In the genomic region with DNA sequence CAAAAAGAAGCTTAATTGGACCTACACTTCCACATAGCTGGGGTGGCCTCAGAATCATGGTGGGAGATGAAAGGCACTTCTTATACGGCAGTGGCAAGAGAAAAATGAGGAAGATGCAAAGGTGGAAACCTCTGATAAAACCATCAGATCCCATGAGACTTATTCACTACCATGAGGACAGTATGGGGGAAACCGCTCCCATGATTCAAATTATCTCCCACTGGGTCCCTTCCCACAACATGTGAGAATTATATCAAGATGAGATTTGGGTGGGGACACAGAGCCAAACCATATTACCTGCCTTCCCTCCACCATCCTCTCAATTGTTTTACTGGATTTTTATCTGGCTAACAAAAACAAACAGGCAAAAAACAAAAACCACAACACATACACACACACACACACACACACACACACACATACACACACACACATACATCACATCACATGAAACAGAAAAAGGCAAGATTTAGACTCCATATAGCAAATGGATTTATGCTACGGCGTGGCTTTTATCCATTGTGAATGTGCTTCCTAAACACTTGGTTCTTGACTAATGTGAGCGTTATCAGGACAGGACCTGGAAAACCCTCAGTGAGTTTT, we compare ENCODE assay signal across 23 cellular contexts.
"Had no signal": no experiment of that assay in that cellular context is flagged by ENCODE, and none has a peak within 500 bp of the region (broad histone marks: within the 10 kb centered on the region; RNA-seq: fewer than 3 reads in every experiment).

No MANE protein-coding gene starts in this region.

- ATAC-seq: esophagus mucosa; heart left ventricle; left ventricle myocardium superior; psoas muscle; right lobe of liver; stimulated activated effector memory CD8-positive, alpha-beta T cell treated with anti-CD3 and anti-CD28 coated beads, Interleukin-12 subunit alpha, Interleukin-12 subunit beta, amount 100 ng/mL, for 72 hours; stimulated activated naive CD8-positive, alpha-beta T cell treated with anti-CD3 and anti-CD28 coated beads, Interleukin-15, Interleukin-2, amounts not matched to agents 100 U/mL and 50 U/mL, for 24 hours had no signal

- H3K27me3 Mint-ChIP-seq: naive B cell had no signal

- H3K36me3 Mint-ChIP-seq: naive B cell; stimulated activated effector memory CD8-positive, alpha-beta T cell treated with anti-CD3 and anti-CD28 coated beads, Interleukin-12 subunit alpha, Interleukin-12 subunit beta, amount 100 ng/mL, for 72 hours had no signal

- H3K27ac Mint-ChIP-seq: nephron progenitor cell; stimulated activated effector memory CD8-positive, alpha-beta T cell treated with anti-CD3 and anti-CD28 coated beads, Interleukin-12 subunit alpha, Interleukin-12 subunit beta, amount 100 ng/mL, for 72 hours had no signal

- FAIRE-seq: frontal cortex had no signal

- H3K9ac ChIP-seq: parathyroid adenoma had no signal

- H3K9me3 Mint-ChIP-seq: nephron progenitor cell; stimulated activated effector memory CD8-positive, alpha-beta T cell treated with anti-CD3 and anti-CD28 coated beads, Interleukin-12 subunit alpha, Interleukin-12 subunit beta, amount 100 ng/mL, for 72 hours had no signal

- H3K4me3 ChIP-seq: dorsolateral prefrontal cortex, heart left ventricle, lung, psoas muscle, right lobe of liver, tibial artery, upper lobe of left lung, vagina had no signal

- H3K27ac ChIP-seq: dorsolateral prefrontal cortex, parathyroid adenoma, psoas muscle, tibial artery, upper lobe of left lung, vagina had no signal

- H3K9me3 ChIP-seq: heart left ventricle, psoas muscle, right lobe of liver, tibial artery, upper lobe of left lung, vagina had no signal

- H3K4me1 ChIP-seq: psoas muscle, tibial artery had no signal

- H3K36me3 ChIP-seq: heart left ventricle, right lobe of liver, tibial artery, upper lobe of left lung, vagina had no signal

- H3K27me3 ChIP-seq: heart left ventricle, right lobe of liver, tibial artery, upper lobe of left lung, vagina had no signal

- H3K4me3 Mint-ChIP-seq: naive B cell; nephron progenitor cell; stimulated activated effector memory CD8-positive, alpha-beta T cell treated with anti-CD3 and anti-CD28 coated beads, Interleukin-12 subunit alpha, Interleukin-12 subunit beta, amount 100 ng/mL, for 72 hours had no signal

- DNase-seq: dorsolateral prefrontal cortex; effector CD8-positive, alpha-beta T cell; heart left ventricle; hippocampal formation; left colon; left ventricle myocardium superior; mesendoderm; naive B cell; nephron progenitor cell; psoas muscle; retina; right lobe of liver; stimulated activated CD4-positive, alpha-beta T cell treated with anti-CD3 and anti-CD28 coated beads, Interleukin-4, amount 100 ng/mL, for 1 hour; stimulated activated CD8-positive, alpha-beta memory T cell treated with anti-CD3 and anti-CD28 coated beads, Interleukin-4, amount 100 ng/mL, for 48 hours; stimulated activated naive CD8-positive, alpha-beta T cell treated with anti-CD3 and anti-CD28 coated beads, Interleukin-15, Interleukin-2, amounts not matched to agents 100 U/mL and 50 U/mL, for 24 hours; tibial artery; upper lobe of left lung had no signal
